ENCODE assay signal across 10 cellular contexts in genomic region chr4:130028552-130028951, GRCh38.
DNase-seq lines count a peak whose midpoint lies in the region; ATAC-seq and TF ChIP-seq lines count a peak whose summit lies in the region.
"Had no signal": no experiment of that assay in that cellular context is flagged by ENCODE, and none has a peak within 500 bp of the region (broad histone marks: within the 10 kb centered on the region; RNA-seq: fewer than 3 reads in every experiment).

No MANE protein-coding gene starts in this region.

- no peak overlapping the region for H2BK15ac ChIP-seq in mesenchymal stem cell (ENCODE audit: low read depth, poor library complexity, severe bottlenecking)

- no peak for TF ChIP-seq CTCF in OCI-LY1 (IDR thresholded peaks at IDR 0.05; ENCODE audit: low read length)

- WGBS in mesenchymal stem cell, result 56% methylated on average over 2 of the region's 3 CpGs

- no peaks in the 10 kb centered on the region for H4K20me1 ChIP-seq in OCI-LY1 (ENCODE audit: insufficient read depth, low read length)

- H3K27me3 ChIP-seq in OCI-LY1 (ENCODE audit: insufficient read depth, low read length), result no peaks in the 10 kb centered on the region
- no peaks in the 10 kb centered on the region for H3K27me3 ChIP-seq in mesenchymal stem cell (ENCODE audit: control insufficient read depth in 1 of 2, insufficient read depth in 1 of 2, low read length in 2 of 2)
- H3K27me3 ChIP-seq: right lobe of liver had no signal

- no peak overlapping the region for H3K27ac ChIP-seq in OCI-LY1 (ENCODE audit: low read depth, low read length, poor library complexity, severe bottlenecking)
- no peak overlapping the region for H3K27ac ChIP-seq in mesenchymal stem cell (ENCODE audit: low read length, poor library complexity, severe bottlenecking)
- H3K27ac ChIP-seq: right lobe of liver had no signal

- no peak overlapping the region for H4K91ac ChIP-seq in mesenchymal stem cell (ENCODE audit: low read length)

- H3K36me3 ChIP-seq in OCI-LY1 (ENCODE audit: insufficient read depth, low read length) (no peaks in the 10 kb centered on the region), mesenchymal stem cell (ENCODE audit: control insufficient read depth in 1 of 2, insufficient read depth in 2 of 2, low read depth in 1 of 2, low read length in 2 of 2) (no peaks in the 10 kb centered on the region)
- H3K36me3 ChIP-seq: right lobe of liver had no signal

- DNase-seq in DMS153 treated with DMSO at 0.1 percent for 48 hours (lab: John Stamatoyannopoulos, UW; ENCODE audit: unreplicated experiment), result peak; percentile 38
- DNase-seq in mesenchymal stem cell, result no peak
- no peak for DNase-seq in H4 (ENCODE audit: low spot score)
- no peak for DNase-seq in NCI-H1417 treated with DMSO at 0.1 percent for 48 hours (lab: John Stamatoyannopoulos, UW)
- no peak for DNase-seq in G401 (ENCODE audit: low spot score)
- DNase-seq: activated naive CD4-positive, alpha-beta T cell; right lobe of liver had no signal

- H3F3A ChIP-seq in OCI-LY1 (ENCODE audit: insufficient read depth, low read length), result no peaks in the 10 kb centered on the region

- H2AK5ac ChIP-seq in mesenchymal stem cell (ENCODE audit: low read length, severe bottlenecking), result no peak overlapping the region

- H2AFZ ChIP-seq in OCI-LY1 (ENCODE audit: low read length), result no peak overlapping the region
- no peak overlapping the region for H2AFZ ChIP-seq in mesenchymal stem cell (ENCODE audit: low read depth, low read length)

- no peak overlapping the region for H3K9ac ChIP-seq in OCI-LY1 (ENCODE audit: low read length)
- H3K9ac ChIP-seq in mesenchymal stem cell (ENCODE audit: low read length), result no peak overlapping the region

- no peak overlapping the region for H4K8ac ChIP-seq in mesenchymal stem cell (ENCODE audit: low read length)

- no peaks in the 10 kb centered on the region for H3K79me1 ChIP-seq in mesenchymal stem cell (replicated peaks; ENCODE audit: low read length, poor library complexity, severe bottlenecking)

- no peaks in the 10 kb centered on the region; the same call in 1 of the 2 replicates for H3K9me2 ChIP-seq in OCI-LY1 (ENCODE audit: low read depth, low read length)

- H3K4me1 ChIP-seq in OCI-LY1 (ENCODE audit: insufficient read depth, low read length, severe bottlenecking), result peaks cover 9% of the 10 kb centered on the region
- no peaks in the 10 kb centered on the region for H3K4me1 ChIP-seq in mesenchymal stem cell (ENCODE audit: control insufficient read depth, insufficient read depth, low read depth, low read length)
- H3K4me1 ChIP-seq: right lobe of liver had no signal

- H3K4me2 ChIP-seq in OCI-LY1 (ENCODE audit: low read length) (peak overlapping the region; percentile 2; the same call in 1 of the 2 replicates), mesenchymal stem cell (ENCODE audit: low read length, poor library complexity, severe bottlenecking) (no peak overlapping the region)

- no peak overlapping the region for H3K14ac ChIP-seq in mesenchymal stem cell (ENCODE audit: low read length in 2 of 2)

- no peak overlapping the region for H2BK12ac ChIP-seq in mesenchymal stem cell (ENCODE audit: low read length in 2 of 2)

- in situ Hi-C loops in G401 (cut with HindIII; ENCODE audit: low sequenced_read_pairs), result no loop called here

- no peaks in the 10 kb centered on the region for H3K79me2 ChIP-seq in OCI-LY1 (ENCODE audit: insufficient read depth, low read length)

- H3K4ac ChIP-seq in mesenchymal stem cell (ENCODE audit: low read depth in 1 of 2, low read length in 2 of 2), result no peak overlapping the region

- H3K9me3 ChIP-seq in OCI-LY1 (ENCODE audit: low read length), result no peaks in the 10 kb centered on the region
- H3K9me3 ChIP-seq in mesenchymal stem cell (ENCODE audit: control insufficient read depth, low read length), result no peaks in the 10 kb centered on the region
- H3K9me3 ChIP-seq: right lobe of liver had no signal

- H3K4me3 ChIP-seq in OCI-LY1 (ENCODE audit: low read depth, low read length, poor library complexity, severe bottlenecking), result no peak overlapping the region
- H3K4me3 ChIP-seq in mesenchymal stem cell (ENCODE audit: insufficient read depth in 1 of 2, low read depth in 1 of 2, low read length in 2 of 2), result no peak overlapping the region
- H3K4me3 ChIP-seq: right lobe of liver had no signal

- no peak overlapping the region for H2BK120ac ChIP-seq in mesenchymal stem cell (ENCODE audit: low read depth, low read length)

- H3K23ac ChIP-seq in mesenchymal stem cell (ENCODE audit: low read length in 2 of 2), result no peak overlapping the region

- H2BK5ac ChIP-seq in mesenchymal stem cell (ENCODE audit: low read depth, low read length, poor library complexity, severe bottlenecking), result no peak overlapping the region

- no peak overlapping the region for H3K18ac ChIP-seq in mesenchymal stem cell (ENCODE audit: low read depth in 1 of 2, low read length in 2 of 2)

- peak; percentile 95 for ATAC-seq in GM19467 (IDR thresholded peaks at IDR 0.05; ENCODE audit: unreplicated experiment)
- ATAC-seq in HG03097 (IDR thresholded peaks at IDR 0.05; ENCODE audit: low FRiP score, unreplicated experiment), result peak; percentile 97
- ATAC-seq: right lobe of liver had no signal
